8 cellular contexts compared by ENCODE assay signal in the genomic region with DNA sequence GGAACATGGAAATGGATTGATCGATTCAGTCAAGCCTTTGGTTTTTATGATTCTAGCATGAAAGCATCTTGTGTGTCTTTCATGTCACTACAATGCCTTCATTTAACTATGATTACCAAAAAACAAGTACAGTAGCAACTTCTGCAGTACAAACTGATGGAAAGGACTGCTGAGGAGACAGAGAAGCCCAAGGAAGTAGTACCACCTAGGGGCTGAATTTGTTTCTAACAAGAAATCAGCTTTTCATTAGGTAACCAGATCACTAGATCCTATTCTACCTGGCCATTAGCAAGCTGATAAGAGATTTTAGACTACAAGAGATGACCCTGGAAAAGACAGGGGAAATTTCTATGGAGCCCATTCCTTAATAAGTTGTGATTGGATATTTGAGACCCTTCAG. TPM values are rescaled to one million over a fixed set of nuclear protein-coding genes. Genes with fewer than 3 reads are reported as not detected.
DNase-seq lines count a peak whose midpoint lies in the region; ATAC-seq and TF ChIP-seq lines count a peak whose summit lies in the region.

No MANE protein-coding gene starts in this region.

- H3K4me3 ChIP-seq in KMS-11 (IDR thresholded peaks at IDR 0.05; ENCODE audit: insufficient read depth, low read depth, low read length) = no peak overlapping the region
- H3K4me3 ChIP-seq in mammary epithelial cell (replicated peaks in 1 of 3; ENCODE audit: insufficient read depth in 1 of 3, low read depth in 2 of 3, low read length in 3 of 3) = no peak overlapping the region
- H3K4me3 ChIP-seq in neural progenitor cell = no peak overlapping the region
- no peak overlapping the region for H3K4me3 ChIP-seq in mucosa of descending colon

- H3K9ac ChIP-seq in KMS-11 = no peak overlapping the region
- no peak overlapping the region for H3K9ac ChIP-seq in mammary epithelial cell (ENCODE audit: insufficient read depth, low read length)
- H3K9ac ChIP-seq in neural progenitor cell = no peak overlapping the region

- H3K9me3 Mint-ChIP-seq in neural progenitor cell = no peaks in the 10 kb centered on the region
- no peaks in the 10 kb centered on the region for H3K9me3 Mint-ChIP-seq in activated T-helper 2 cell treated with anti-CD3 and anti-CD28 coated beads, Interferon-gamma antibody, Interleukin-2, Interleukin-4, amounts not matched to agents 10 μg/mL and 5 μg/mL and 100 μg/mL, durations not matched to agents 14 hours and 24 hours and 36 hours

- H3K27me3 ChIP-seq in KMS-11 (ENCODE audit: insufficient read depth, low read depth) = no peaks in the 10 kb centered on the region
- no peaks in the 10 kb centered on the region for H3K27me3 ChIP-seq in mammary epithelial cell (ENCODE audit: insufficient read depth, low read length)
- no peaks in the 10 kb centered on the region for H3K27me3 ChIP-seq in neural progenitor cell

- no TSS peak for BruUV-seq in mammary epithelial cell (replicated peaks; lab: Mats Ljungman, UMichigan)

- DNase-seq in EL = peak; percentile 49
- peak; percentile 17 for DNase-seq in mammary epithelial cell
- DNase-seq in neural progenitor cell (ENCODE audit: low spot score) = peak; percentile 11
- no peak for DNase-seq in NCI-H2029 (lab: John Stamatoyannopoulos, UW)
- DNase-seq in activated CD4-positive, alpha-beta T cell treated with anti-CD3 and anti-CD28 coated beads, Interleukin-2, amount 50 U/mL, for 1 hour = no peak
- no peak for DNase-seq in activated T-helper 2 cell treated with anti-CD3 and anti-CD28 coated beads, Interferon-gamma antibody, Interleukin-2, Interleukin-4, amounts not matched to agents 10 μg/mL and 5 μg/mL and 100 μg/mL, durations not matched to agents 14 hours and 24 hours and 36 hours (ENCODE audit: low spot score)
- no peak for DNase-seq in mucosa of descending colon

- intact Hi-C loops in mammary epithelial cell (cut with micrococcal nuclease) (loop anchor here (1.0 kb wide), 2 partner anchors 28 to 172 kb away; no protein-coding TSS in a partner anchor), mucosa of descending colon (cut with DNase I, micrococcal nuclease) (no loop called here)
- intact Hi-C loops in activated T-helper 2 cell treated with anti-CD3 and anti-CD28 coated beads, Interferon-gamma antibody, Interleukin-2, Interleukin-4, amounts not matched to agents 10 μg/mL and 5 μg/mL and 100 μg/mL, durations not matched to agents 14 hours and 24 hours and 36 hours (cut with micrococcal nuclease) = no loop called here

- H3K79me2 ChIP-seq in KMS-11 (ENCODE audit: insufficient read depth, low read depth) (no peaks in the 10 kb centered on the region), mammary epithelial cell (ENCODE audit: insufficient read depth, low read length) (no peaks in the 10 kb centered on the region), neural progenitor cell (ENCODE audit: low read depth) (no peaks in the 10 kb centered on the region)

- H4K20me1 ChIP-seq in KMS-11 (ENCODE audit: insufficient read depth) (no peaks in the 10 kb centered on the region), mammary epithelial cell (ENCODE audit: insufficient read depth, low read length) (no peaks in the 10 kb centered on the region), neural progenitor cell (ENCODE audit: low read depth) (no peaks in the 10 kb centered on the region)

- H3K27ac ChIP-seq in KMS-11 (no peak overlapping the region), mammary epithelial cell (ENCODE audit: insufficient read depth, low read depth, low read length) (no peak overlapping the region), neural progenitor cell (no peak overlapping the region)

- no peaks in the 10 kb centered on the region for H3K36me3 Mint-ChIP-seq in neural progenitor cell
- H3K36me3 Mint-ChIP-seq in activated T-helper 2 cell treated with anti-CD3 and anti-CD28 coated beads, Interferon-gamma antibody, Interleukin-2, Interleukin-4, amounts not matched to agents 10 μg/mL and 5 μg/mL and 100 μg/mL, durations not matched to agents 14 hours and 24 hours and 36 hours (ENCODE audit: low read depth) = no peaks in the 10 kb centered on the region

- peaks cover 55% of the 10 kb centered on the region for H3K4me1 ChIP-seq in KMS-11 (ENCODE audit: low read depth, poor library complexity, severe bottlenecking)
- H3K4me1 ChIP-seq in mammary epithelial cell (ENCODE audit: insufficient read depth, low read length) = peaks cover 14% of the 10 kb centered on the region
- H3K4me1 ChIP-seq in neural progenitor cell = peaks cover 10% of the 10 kb centered on the region
- H3K4me1 ChIP-seq in mucosa of descending colon (ENCODE audit: low read depth) = peaks cover 23% of the 10 kb centered on the region

- TF ChIP-seq CTCF in KMS-11 (conservative IDR thresholded peaks at IDR 0.05; ENCODE audit: low read depth, low read length) (peak; percentile 27; the same call in 1 of the 2 replicates), mammary epithelial cell (conservative IDR thresholded peaks at IDR 0.05 in 1 of 2, IDR thresholded peaks at IDR 0.05 in 1 of 2; ENCODE audit: extremely low read depth in 1 of 2, insufficient read depth in 1 of 2, low read depth in 1 of 2, low read length in 2 of 2) (peak; percentile 12 to 49), neural progenitor cell (IDR thresholded peaks at IDR 0.05) (peak; percentile 39), mucosa of descending colon (IDR thresholded peaks at IDR 0.05) (no peak)

- H3K9me3 ChIP-seq in mammary epithelial cell (replicated peaks; ENCODE audit: insufficient read depth, low read length) = no peaks in the 10 kb centered on the region
- H3K9me3 ChIP-seq in neural progenitor cell (ENCODE audit: low read depth) = no peaks in the 10 kb centered on the region
- no peaks in the 10 kb centered on the region for H3K9me3 ChIP-seq in mucosa of descending colon

- no peaks in the 10 kb centered on the region for H3K27me3 Mint-ChIP-seq in neural progenitor cell (ENCODE audit: insufficient read depth, low read depth)
- H3K27me3 Mint-ChIP-seq in activated T-helper 2 cell treated with anti-CD3 and anti-CD28 coated beads, Interferon-gamma antibody, Interleukin-2, Interleukin-4, amounts not matched to agents 10 μg/mL and 5 μg/mL and 100 μg/mL, durations not matched to agents 14 hours and 24 hours and 36 hours (ENCODE audit: low read depth) = peaks cover 20% of the 10 kb centered on the region

- dilution Hi-C loops in mammary epithelial cell (cut with HindIII; ENCODE audit: low sequenced_read_pairs) = no loop called here

- H3K4me3 Mint-ChIP-seq in neural progenitor cell = no peak overlapping the region
- H3K4me3 Mint-ChIP-seq in activated T-helper 2 cell treated with anti-CD3 and anti-CD28 coated beads, Interferon-gamma antibody, Interleukin-2, Interleukin-4, amounts not matched to agents 10 μg/mL and 5 μg/mL and 100 μg/mL, durations not matched to agents 14 hours and 24 hours and 36 hours (ENCODE audit: low read depth) = no peak overlapping the region

- 100% methylated on average over 1 of the region's 1 CpG for WGBS in mammary epithelial cell (ENCODE audit: low coverage, missing lambda C conversion rate)

- H3K36me3 ChIP-seq in KMS-11 (ENCODE audit: insufficient read depth) (no peaks in the 10 kb centered on the region), mammary epithelial cell (ENCODE audit: insufficient read depth, low read length) (no peaks in the 10 kb centered on the region), neural progenitor cell (no peaks in the 10 kb centered on the region), mucosa of descending colon (ENCODE audit: low read depth) (no peaks in the 10 kb centered on the region)

- H3K4me2 ChIP-seq in KMS-11 (no peak overlapping the region), mammary epithelial cell (ENCODE audit: insufficient read depth, low read depth, low read length) (no peak overlapping the region), neural progenitor cell (no peak overlapping the region)

- in situ Hi-C loops in mammary epithelial cell (cut with MboI; ENCODE audit: low sequenced_read_pairs in 2 of 2) = no loop called here

- no peak overlapping the region for H3K27ac Mint-ChIP-seq in neural progenitor cell
- no peak overlapping the region for H3K27ac Mint-ChIP-seq in activated T-helper 2 cell treated with anti-CD3 and anti-CD28 coated beads, Interferon-gamma antibody, Interleukin-2, Interleukin-4, amounts not matched to agents 10 μg/mL and 5 μg/mL and 100 μg/mL, durations not matched to agents 14 hours and 24 hours and 36 hours

- H2AFZ ChIP-seq in KMS-11 (ENCODE audit: low read depth) = no peak overlapping the region
- no peak overlapping the region for H2AFZ ChIP-seq in mammary epithelial cell (ENCODE audit: low read depth, low read length)
- no peak overlapping the region for H2AFZ ChIP-seq in neural progenitor cell (replicated peaks)

- no peak for ATAC-seq in mucosa of descending colon

- CTCF ChIA-PET in mammary epithelial cell (lab: Charles Lee; ENCODE audit: low non-redundant PET) = interaction anchor here (0.5 kb wide), 1 partner anchor 455 kb away, joined by 3 read pairs; no protein-coding TSS in a partner anchor

- H3F3A ChIP-seq in neural progenitor cell (ENCODE audit: low read depth) = no peaks in the 10 kb centered on the region

- peaks cover 12% of the 10 kb centered on the region for H3K4me1 Mint-ChIP-seq in neural progenitor cell
- peaks cover 16% of the 10 kb centered on the region for H3K4me1 Mint-ChIP-seq in activated T-helper 2 cell treated with anti-CD3 and anti-CD28 coated beads, Interferon-gamma antibody, Interleukin-2, Interleukin-4, amounts not matched to agents 10 μg/mL and 5 μg/mL and 100 μg/mL, durations not matched to agents 14 hours and 24 hours and 36 hours (ENCODE audit: low read depth)

RNA-seq across cellular contexts. Expression of a gene that starts 3.2 kb away (rescaled TPM):
- total RNA-seq in mammary epithelial cell (1 to 10 TPM in 1 of 2 donors, under 1 TPM in 1; 0.50 to 1.2 TPM), neural progenitor cell (ENCODE audit: low replicate concordance) (12.4 and 13.2 TPM in 2 replicates), mucosa of descending colon (10 to 100 TPM in 1 of 3 donors, 1 to 10 TPM in 2; 6.2 to 21.5 (median 8.3) TPM)
- polyA plus RNA-seq in mammary epithelial cell = 0.37 TPM
- 3.5 TPM for polyA minus RNA-seq in mammary epithelial cell
- total RNA-seq in activated T-helper 2 cell treated with anti-CD3 and anti-CD28 coated beads, Interferon-gamma antibody, Interleukin-2, Interleukin-4, amounts not matched to agents 10 μg/mL and 5 μg/mL and 100 μg/mL, durations not matched to agents 14 hours and 24 hours and 36 hours = 0.09 and 0.32 TPM in 2 replicates

RNA-seq across cellular contexts. Expression of a gene that starts 11.4 kb away (rescaled TPM):
- total RNA-seq in mammary epithelial cell (not detected), neural progenitor cell (ENCODE audit: low replicate concordance) (not detected in 2 replicates), mucosa of descending colon (not detected)
- not detected for polyA plus RNA-seq in mammary epithelial cell
- not detected for polyA minus RNA-seq in mammary epithelial cell
- not detected in 2 replicates for total RNA-seq in activated T-helper 2 cell treated with anti-CD3 and anti-CD28 coated beads, Interferon-gamma antibody, Interleukin-2, Interleukin-4, amounts not matched to agents 10 μg/mL and 5 μg/mL and 100 μg/mL, durations not matched to agents 14 hours and 24 hours and 36 hours

RNA-seq across cellular contexts. Expression of a gene that starts 25.1 kb away (rescaled TPM):
- total RNA-seq in mammary epithelial cell (10 to 100 TPM in 1 of 2 donors, 1 to 10 TPM in 1; 7.6 to 11.2 TPM), neural progenitor cell (ENCODE audit: low replicate concordance) (5.6 and 7.0 TPM in 2 replicates), mucosa of descending colon (10 to 100 TPM in 2 of 3 donors, 1 to 10 TPM in 1; 9.8 to 19.1 (median 12.9) TPM)
- 4.2 TPM for polyA plus RNA-seq in mammary epithelial cell
- 2.5 TPM for polyA minus RNA-seq in mammary epithelial cell
- total RNA-seq in activated T-helper 2 cell treated with anti-CD3 and anti-CD28 coated beads, Interferon-gamma antibody, Interleukin-2, Interleukin-4, amounts not matched to agents 10 μg/mL and 5 μg/mL and 100 μg/mL, durations not matched to agents 14 hours and 24 hours and 36 hours = 4.4 and 4.8 TPM in 2 replicates

Comparison
In these comparisons a context has a peak if more than half of its experiments do, and no peak if none do; other contexts are left out.
1. DNase-seq: peak in EL (single experiment), mammary epithelial cell (single experiment) and neural progenitor cell (single experiment); none in NCI-H2029 (single experiment), activated CD4-positive, alpha-beta T cell treated with anti-CD3 and anti-CD28 coated beads, Interleukin-2, amount 50 U/mL, for 1 hour (single experiment), activated T-helper 2 cell treated with anti-CD3 and anti-CD28 coated beads, Interferon-gamma antibody, Interleukin-2, Interleukin-4, amounts not matched to agents 10 μg/mL and 5 μg/mL and 100 μg/mL, durations not matched to agents 14 hours and 24 hours and 36 hours (single experiment) and mucosa of descending colon (0 of 3).